1 cellular context compared by ENCODE assay signal in the genomic region with DNA sequence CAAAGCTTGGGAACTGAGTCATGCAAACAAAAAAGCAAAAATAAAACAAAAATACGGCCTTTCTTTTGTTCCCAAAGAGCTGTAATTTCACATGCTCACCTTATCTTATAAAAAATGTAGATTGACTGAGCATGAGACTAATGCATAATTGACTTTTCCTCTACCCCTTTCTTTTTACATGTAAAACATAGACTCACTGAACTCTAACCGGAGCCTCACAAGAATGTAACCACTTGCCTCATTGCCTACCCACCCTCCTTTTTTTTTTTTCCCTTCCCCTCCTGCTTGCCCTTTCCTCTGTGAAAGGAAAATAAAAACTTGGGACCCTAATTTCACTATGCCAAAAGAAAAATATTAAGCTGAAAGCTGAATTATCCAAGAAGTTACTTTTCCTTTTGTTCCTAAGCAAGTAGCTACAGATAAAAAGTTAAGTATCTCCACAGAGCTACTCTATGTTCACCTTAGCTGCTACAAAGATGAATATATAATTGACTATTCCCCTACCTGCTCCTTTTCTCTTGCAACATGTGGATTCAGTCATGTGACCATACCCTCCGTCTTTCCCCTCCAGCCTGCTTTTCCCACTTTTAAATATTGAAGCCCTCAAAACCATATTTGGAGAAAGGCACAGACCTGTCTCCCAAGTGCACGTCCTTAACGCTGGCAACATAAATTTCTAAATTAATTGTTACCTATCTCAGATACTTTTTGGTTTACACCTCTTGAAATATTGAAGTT.
TF ChIP-seq lines count a peak whose summit lies in the region.

No MANE protein-coding gene starts in this region.

TF ChIP-seq in HepG2, 621 proteins besides CTCF, POLR2A, EP300 and RAD21:
- TF ChIP-seq ZNF75D (CRISPR knock-in tag; IDR thresholded peaks at IDR 0.05; ENCODE audit: borderline replicate concordance) (no peak), ZBTB14 (CRISPR knock-in tag; IDR thresholded peaks at IDR 0.05) (no peak), TGIF2 (CRISPR knock-in tag; IDR thresholded peaks at IDR 0.05) (no peak), ZFP90 (CRISPR knock-in tag; IDR thresholded peaks at IDR 0.05; ENCODE audit: borderline replicate concordance) (0 out of 2 replicates have a peak, but pooled peaks have one; percentile 24), SAP130 (CRISPR knock-in tag; IDR thresholded peaks at IDR 0.05; ENCODE audit: low read depth) (0 out of 2 replicates have a peak, but pooled peaks have one; percentile 15), MED1 (CRISPR knock-in tag; IDR thresholded peaks at IDR 0.05) (0 out of 2 replicates have a peak, but pooled peaks have one; percentile 4), REPIN1 (CRISPR knock-in tag; IDR thresholded peaks at IDR 0.05; ENCODE audit: borderline replicate concordance, low read depth) (no peak), HMG20B (CRISPR knock-in tag; conservative IDR thresholded peaks at IDR 0.05) (no peak), RBFOX2 (IDR thresholded peaks at IDR 0.05; ENCODE audit: low read depth, low read length) (no peak), RBAK (CRISPR knock-in tag; IDR thresholded peaks at IDR 0.05) (no peak), NFE2L1 (CRISPR knock-in tag; IDR thresholded peaks at IDR 0.05; ENCODE audit: borderline replicate concordance) (no peak), ZNF136 (CRISPR knock-in tag; IDR thresholded peaks at IDR 0.05; ENCODE audit: low read depth) (no peak), PRPF4 (IDR thresholded peaks at IDR 0.05; ENCODE audit: low read depth, low read length, poor library complexity, severe bottlenecking) (no peak), ZMYM2 (CRISPR knock-in tag; IDR thresholded peaks at IDR 0.05) (0 out of 2 replicates have a peak, but pooled peaks have one; percentile 16), RAD51 (IDR thresholded peaks at IDR 0.05; ENCODE audit: borderline replicate concordance) (peak; percentile 45; the same call in 1 of the 2 replicates), WIZ (CRISPR knock-in tag; IDR thresholded peaks at IDR 0.05) (no peak), KLF13 (CRISPR knock-in tag; IDR thresholded peaks at IDR 0.05) (no peak), ATM (IDR thresholded peaks at IDR 0.05; ENCODE audit: borderline replicate concordance) (no peak), TFE3 (CRISPR knock-in tag; IDR thresholded peaks at IDR 0.05) (0 out of 2 replicates have a peak, but pooled peaks have one; percentile 41), ZNF207 (IDR thresholded peaks at IDR 0.05; ENCODE audit: borderline replicate concordance) (no peak), ARNTL (CRISPR knock-in tag; IDR thresholded peaks at IDR 0.05) (0 out of 2 replicates have a peak, but pooled peaks have one; percentile 36), AGO1 (IDR thresholded peaks at IDR 0.05; ENCODE audit: low read depth, low read length, poor library complexity, severe bottlenecking) (no peak), NR1H2 (CRISPR knock-in tag; IDR thresholded peaks at IDR 0.05; ENCODE audit: borderline replicate concordance, low read depth) (no peak), POLR2G (IDR thresholded peaks at IDR 0.05; ENCODE audit: low read depth, low read length) (no peak), SRF (IDR thresholded peaks at IDR 0.05; ENCODE audit: low read depth, low read length) (0 out of 2 replicates have a peak, but pooled peaks have one; percentile 39), USF2 (IDR thresholded peaks at IDR 0.05; ENCODE audit: low read depth, low read length) (0 out of 2 replicates have a peak, but pooled peaks have one; percentile 10), USF2 (CRISPR knock-in tag; IDR thresholded peaks at IDR 0.05; ENCODE audit: borderline replicate concordance) (peak; percentile 55; the same call in 1 of the 2 replicates), SIN3B (IDR thresholded peaks at IDR 0.05; ENCODE audit: low read length) (no peak), ZNF460 (CRISPR knock-in tag; IDR thresholded peaks at IDR 0.05; ENCODE audit: borderline replicate concordance) (no peak), ZNF224 (CRISPR knock-in tag; IDR thresholded peaks at IDR 0.05) (no peak), ZNF816 (CRISPR knock-in tag; IDR thresholded peaks at IDR 0.05; ENCODE audit: borderline replicate concordance) (0 out of 2 replicates have a peak, but pooled peaks have one; percentile 44), ZNF549 (CRISPR knock-in tag; IDR thresholded peaks at IDR 0.05) (no peak), KLF16 (CRISPR knock-in tag; IDR thresholded peaks at IDR 0.05) (no peak), GPBP1L1 (CRISPR knock-in tag; IDR thresholded peaks at IDR 0.05) (no peak), SUZ12 (IDR thresholded peaks at IDR 0.05; ENCODE audit: low read depth, low read length) (no peak), PRMT3 (CRISPR knock-in tag; IDR thresholded peaks at IDR 0.05; ENCODE audit: borderline replicate concordance, low read depth) (no peak), KDM2A (CRISPR knock-in tag; IDR thresholded peaks at IDR 0.05; ENCODE audit: borderline replicate concordance, low read depth) (no peak), ZBTB37 (CRISPR knock-in tag; IDR thresholded peaks at IDR 0.05) (no peak)
- TF ChIP-seq, protein P1, sequence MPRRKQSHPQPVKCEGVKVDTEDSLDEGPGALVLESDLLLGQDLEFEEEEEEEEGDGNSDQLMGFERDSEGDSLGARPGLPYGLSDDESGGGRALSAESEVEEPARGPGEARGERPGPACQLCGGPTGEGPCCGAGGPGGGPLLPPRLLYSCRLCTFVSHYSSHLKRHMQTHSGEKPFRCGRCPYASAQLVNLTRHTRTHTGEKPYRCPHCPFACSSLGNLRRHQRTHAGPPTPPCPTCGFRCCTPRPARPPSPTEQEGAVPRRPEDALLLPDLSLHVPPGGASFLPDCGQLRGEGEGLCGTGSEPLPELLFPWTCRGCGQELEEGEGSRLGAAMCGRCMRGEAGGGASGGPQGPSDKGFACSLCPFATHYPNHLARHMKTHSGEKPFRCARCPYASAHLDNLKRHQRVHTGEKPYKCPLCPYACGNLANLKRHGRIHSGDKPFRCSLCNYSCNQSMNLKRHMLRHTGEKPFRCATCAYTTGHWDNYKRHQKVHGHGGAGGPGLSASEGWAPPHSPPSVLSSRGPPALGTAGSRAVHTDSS (CRISPR knock-in tag; conservative IDR thresholded peaks at IDR 0.05) = no peak
- TF ChIP-seq, protein P2, sequence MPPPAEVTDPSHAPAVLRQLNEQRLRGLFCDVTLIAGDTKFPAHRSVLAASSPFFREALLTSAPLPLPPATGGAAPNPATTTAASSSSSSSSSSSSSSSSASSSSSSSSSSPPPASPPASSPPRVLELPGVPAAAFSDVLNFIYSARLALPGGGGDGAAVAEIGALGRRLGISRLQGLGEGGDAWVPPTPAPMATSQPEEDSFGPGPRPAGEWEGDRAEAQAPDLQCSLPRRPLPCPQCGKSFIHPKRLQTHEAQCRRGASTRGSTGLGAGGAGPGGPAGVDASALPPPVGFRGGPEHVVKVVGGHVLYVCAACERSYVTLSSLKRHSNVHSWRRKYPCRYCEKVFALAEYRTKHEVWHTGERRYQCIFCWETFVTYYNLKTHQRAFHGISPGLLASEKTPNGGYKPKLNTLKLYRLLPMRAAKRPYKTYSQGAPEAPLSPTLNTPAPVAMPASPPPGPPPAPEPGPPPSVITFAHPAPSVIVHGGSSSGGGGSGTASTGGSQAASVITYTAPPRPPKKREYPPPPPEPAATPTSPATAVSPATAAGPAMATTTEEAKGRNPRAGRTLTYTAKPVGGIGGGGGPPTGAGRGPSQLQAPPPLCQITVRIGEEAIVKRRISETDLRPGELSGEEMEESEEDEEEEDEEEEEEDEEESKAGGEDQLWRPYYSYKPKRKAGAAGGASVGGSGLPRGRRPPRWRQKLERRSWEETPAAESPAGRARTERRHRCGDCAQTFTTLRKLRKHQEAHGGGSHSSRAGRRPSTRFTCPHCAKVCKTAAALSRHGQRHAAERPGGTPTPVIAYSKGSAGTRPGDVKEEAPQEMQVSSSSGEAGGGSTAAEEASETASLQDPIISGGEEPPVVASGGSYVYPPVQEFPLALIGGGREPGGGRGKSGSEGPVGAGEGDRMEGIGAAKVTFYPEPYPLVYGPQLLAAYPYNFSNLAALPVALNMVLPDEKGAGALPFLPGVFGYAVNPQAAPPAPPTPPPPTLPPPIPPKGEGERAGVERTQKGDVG (CRISPR knock-in tag; IDR thresholded peaks at IDR 0.05; ENCODE audit: borderline replicate concordance) = no peak
- TF ChIP-seq, protein P3, sequence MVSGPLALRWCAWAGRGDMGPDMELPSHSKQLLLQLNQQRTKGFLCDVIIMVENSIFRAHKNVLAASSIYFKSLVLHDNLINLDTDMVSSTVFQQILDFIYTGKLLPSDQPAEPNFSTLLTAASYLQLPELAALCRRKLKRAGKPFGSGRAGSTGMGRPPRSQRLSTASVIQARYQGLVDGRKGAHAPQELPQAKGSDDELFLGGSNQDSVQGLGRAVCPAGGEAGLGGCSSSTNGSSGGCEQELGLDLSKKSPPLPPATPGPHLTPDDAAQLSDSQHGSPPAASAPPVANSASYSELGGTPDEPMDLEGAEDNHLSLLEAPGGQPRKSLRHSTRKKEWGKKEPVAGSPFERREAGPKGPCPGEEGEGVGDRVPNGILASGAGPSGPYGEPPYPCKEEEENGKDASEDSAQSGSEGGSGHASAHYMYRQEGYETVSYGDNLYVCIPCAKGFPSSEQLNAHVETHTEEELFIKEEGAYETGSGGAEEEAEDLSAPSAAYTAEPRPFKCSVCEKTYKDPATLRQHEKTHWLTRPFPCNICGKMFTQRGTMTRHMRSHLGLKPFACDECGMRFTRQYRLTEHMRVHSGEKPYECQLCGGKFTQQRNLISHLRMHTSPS (CRISPR knock-in tag; IDR thresholded peaks at IDR 0.05; ENCODE audit: low read depth) = no peak
- TF ChIP-seq, protein P4, sequence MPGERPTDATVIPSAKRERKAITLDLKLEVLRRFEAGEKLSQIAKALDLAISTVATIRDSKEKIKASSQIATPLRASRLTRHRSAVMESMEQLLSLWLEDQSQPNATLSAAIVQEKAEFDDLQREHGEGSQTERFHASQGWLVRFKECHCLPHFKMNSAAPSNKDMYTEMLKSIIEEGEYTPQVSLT (CRISPR knock-in tag; IDR thresholded peaks at IDR 0.05; ENCODE audit: borderline replicate concordance, low read depth) = no peak
